ENCODE assay signal across 18 cellular contexts in genomic region chr9:127250896-127251391, GRCh38.
"Had no signal": no experiment of that assay in that cellular context is flagged by ENCODE, and none has a peak within 500 bp of the region (broad histone marks: within the 10 kb centered on the region; RNA-seq: fewer than 3 reads in every experiment).

No MANE protein-coding gene starts in this region.

- H3K36me3 ChIP-seq: vagina had no signal

- DNase-seq: activated CD4-positive, alpha-beta memory T cell treated with anti-CD3 and anti-CD28 coated beads for 36 hours; activated CD4-positive, alpha-beta T cell treated with anti-CD3 and anti-CD28 coated beads for 48 hours; activated effector memory CD4-positive, alpha-beta T cell treated with anti-CD3 and anti-CD28 coated beads, Interleukin-2, amount 50 U/mL, for 16 hours; activated naive CD4-positive, alpha-beta T cell treated with anti-CD3 and anti-CD28 coated beads, Interleukin-2, amount 10 ng/mL, durations not matched to agents 7 days and 5 days; activated naive CD8-positive, alpha-beta T cell treated with anti-CD3 and anti-CD28 coated beads, Interleukin-2, amount 50 U/mL, for 24 hours; anterior cingulate cortex; caudate nucleus; effector memory CD4-positive, alpha-beta T cell; foreskin keratinocyte; hippocampal formation; kidney glomerular epithelial cell; midbrain; natural killer cell; small intestine; stimulated activated CD4-positive, alpha-beta T cell treated with anti-CD3 and anti-CD28 coated beads, Interleukin-2, amount 100 ng/mL, for 48 hours; stimulated activated CD8-positive, alpha-beta memory T cell treated with anti-CD3 and anti-CD28 coated beads, Interleukin-4, amount 100 ng/mL, for 48 hours; stimulated activated naive B cell treated with anti-CD40 and anti-IgM and Interleukin-4, amounts not matched to agents 10 μg/mL and 1 μg/mL and 100 μg/mL, for 72 hours had no signal

- H3K27me3 ChIP-seq: foreskin keratinocyte, vagina had no signal

- ATAC-seq: activated naive CD8-positive, alpha-beta T cell treated with anti-CD3 and anti-CD28 coated beads, Interleukin-2, amount 50 U/mL, for 24 hours; foreskin keratinocyte; natural killer cell; stimulated activated naive B cell treated with anti-CD40 and anti-IgM and Interleukin-4, amounts not matched to agents 10 μg/mL and 1 μg/mL and 100 μg/mL, for 72 hours had no signal

- FAIRE-seq: small intestine had no signal

- H3K9me3 ChIP-seq: vagina had no signal

- H3K4me3 ChIP-seq: vagina had no signal

- H3K27ac ChIP-seq: foreskin keratinocyte, vagina had no signal
